Comparison of ENCODE assay signal across 8 cellular contexts in the genomic region with DNA sequence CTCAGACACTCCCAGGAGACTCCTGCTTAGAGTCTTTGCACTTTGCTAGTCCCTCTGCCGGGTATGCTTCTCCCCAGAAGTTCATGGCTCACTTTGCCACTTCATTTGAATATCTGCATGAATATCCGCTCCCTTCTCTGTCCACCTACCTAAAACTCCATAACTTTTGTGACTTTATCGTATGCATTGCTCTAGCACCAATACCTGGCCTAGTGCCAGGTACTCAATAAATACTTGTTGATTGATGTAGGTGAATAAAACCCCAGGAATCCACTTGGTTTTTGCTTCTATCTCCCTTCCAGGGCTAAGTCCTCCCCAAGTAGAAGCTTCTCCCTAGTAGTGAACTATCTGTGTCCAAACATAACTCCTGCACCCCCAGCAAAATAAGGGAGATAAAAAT.
"Had no signal": no experiment of that assay in that cellular context is flagged by ENCODE, and none has a peak within 500 bp of the region (broad histone marks: within the 10 kb centered on the region; RNA-seq: fewer than 3 reads in every experiment).

No MANE protein-coding gene starts in this region.

- FAIRE-seq: G401.6, GM12878, GM12891, GM12892, GM18507, GM19239 had no signal

- H3K4me3 ChIP-seq: GM12878 had no signal

- DNase-seq: GDM1, GF-D8 had no signal

- ATAC-seq: GM12878 had no signal
